ENCODE assay signal across 16 cellular contexts in genomic region chr11:8100605-8101004, GRCh38. TPM values are rescaled to one million over a fixed set of nuclear protein-coding genes. Genes with fewer than 3 reads are reported as not detected.
"Had no signal": no experiment of that assay in that cellular context is flagged by ENCODE, and none has a peak within 500 bp of the region (broad histone marks: within the 10 kb centered on the region; RNA-seq: fewer than 3 reads in every experiment).

No MANE protein-coding gene starts in this region.

- DNase-seq: effector memory CD4-positive, alpha-beta T cell; hippocampal formation; mucosa of descending colon; natural killer cell; ovary; right cardiac atrium; stimulated activated CD4-positive, alpha-beta T cell treated with anti-CD3 and anti-CD28 coated beads, Interleukin-15, amount 100 ng/mL, for 24 hours; stimulated activated CD4-positive, alpha-beta T cell treated with anti-CD3 and anti-CD28 coated beads, Interleukin-1b, Interleukin-23, amount 100 ng/mL, for 48 hours; stimulated activated CD4-positive, alpha-beta T cell treated with anti-CD3 and anti-CD28 coated beads, Interleukin-4, amount 100 ng/mL, for 24 hours; testis had no signal

- H3K36me3 Mint-ChIP-seq: natural killer cell had no signal

- H3K27ac Mint-ChIP-seq: natural killer cell had no signal

- H3K4me3 ChIP-seq: heart left ventricle, mucosa of descending colon, ovary, testis, tibial nerve had no signal

- H3K27me3 Mint-ChIP-seq: stimulated activated memory B cell treated with anti-CD40 and anti-IgM and Interleukin-4, amounts not matched to agents 10 μg/mL and 1 μg/mL and 100 μg/mL, for 72 hours; stimulated activated naive CD8-positive, alpha-beta T cell treated with anti-CD3 and anti-CD28 coated beads, Interleukin-15, Interleukin-2, amounts not matched to agents 100 ng/mL and 50 ng/mL, for 24 hours had no signal

- H3K9me3 ChIP-seq: heart left ventricle, mucosa of descending colon, ovary, testis, tibial nerve had no signal

- H3K27ac ChIP-seq: heart left ventricle, ovary, testis, tibial nerve had no signal

- H3K27me3 ChIP-seq: heart left ventricle, ovary, testis, tibial nerve had no signal

- H3K9me3 Mint-ChIP-seq: natural killer cell; neural crest cell; stimulated activated memory B cell treated with anti-CD40 and anti-IgM and Interleukin-4, amounts not matched to agents 10 μg/mL and 1 μg/mL and 100 μg/mL, for 72 hours; stimulated activated naive CD8-positive, alpha-beta T cell treated with anti-CD3 and anti-CD28 coated beads, Interleukin-15, Interleukin-2, amounts not matched to agents 100 ng/mL and 50 ng/mL, for 24 hours had no signal

- H3K4me1 Mint-ChIP-seq: natural killer cell, neural crest cell had no signal

- H3K4me1 ChIP-seq: testis, tibial nerve had no signal

- ATAC-seq: esophagus mucosa; heart left ventricle; mucosa of descending colon; natural killer cell; right cardiac atrium; stimulated activated memory B cell treated with anti-CD40 and anti-IgM and Interleukin-4, amounts not matched to agents 10 μg/mL and 1 μg/mL and 100 μg/mL, for 72 hours had no signal

- H3K36me3 ChIP-seq: ovary had no signal

- H3K4me3 Mint-ChIP-seq: natural killer cell; neural crest cell; stimulated activated memory B cell treated with anti-CD40 and anti-IgM and Interleukin-4, amounts not matched to agents 10 μg/mL and 1 μg/mL and 100 μg/mL, for 72 hours; stimulated activated naive CD8-positive, alpha-beta T cell treated with anti-CD3 and anti-CD28 coated beads, Interleukin-15, Interleukin-2, amounts not matched to agents 100 ng/mL and 50 ng/mL, for 24 hours had no signal

RNA-seq across cellular contexts. Expression of gene TUB, which starts 19.6 kb away (rescaled TPM):
- total RNA-seq: natural killer cell had no signal
